Comparison of ENCODE assay signal across 30 cellular contexts in genomic region chr5:65441800-65442199, GRCh38.
"Had no signal": no experiment of that assay in that cellular context is flagged by ENCODE, and none has a peak within 500 bp of the region (broad histone marks: within the 10 kb centered on the region; RNA-seq: fewer than 3 reads in every experiment).

No MANE protein-coding gene starts in this region.

- H3K4me3 ChIP-seq: coronary artery, dorsolateral prefrontal cortex had no signal

- H3K4me1 Mint-ChIP-seq: activated B cell treated with CpG ODN at 0.5 μM for 24 hours; activated T-helper 17 cell treated with anti-CD3 and anti-CD28 coated beads, Interleukin-2, amount 50 U/mL, for 72 hours; central memory CD8-positive, alpha-beta T cell; endodermal cell had no signal

- H3K27ac Mint-ChIP-seq: activated B cell treated with CpG ODN at 0.5 μM for 24 hours; activated CD8-positive, alpha-beta T cell treated with anti-CD3 and anti-CD28 coated beads for 36 hours; activated naive CD8-positive, alpha-beta T cell; activated T-helper 17 cell treated with anti-CD3 and anti-CD28 coated beads, Interleukin-2, amount 50 U/mL, for 72 hours; dendritic cell treated with granulocyte-macrophage colony-stimulating factor and Interleukin-4, amounts not matched to agents 40 ng/mL and 50 ng/mL, for 4 days; endodermal cell; T-helper 17 cell; T-helper 2 cell treated with Interferon-gamma antibody and Interleukin-4, amounts not matched to agents 5 μg/mL and 100 μg/mL, for 36 hours had no signal

- H3K27me3 Mint-ChIP-seq: activated B cell treated with CpG ODN at 0.5 μM for 24 hours; activated CD8-positive, alpha-beta T cell treated with anti-CD3 and anti-CD28 coated beads for 36 hours; activated naive CD8-positive, alpha-beta T cell; activated T-helper 17 cell treated with anti-CD3 and anti-CD28 coated beads, Interleukin-2, amount 50 U/mL, for 72 hours; central memory CD8-positive, alpha-beta T cell; dendritic cell treated with granulocyte-macrophage colony-stimulating factor and Interleukin-4, amounts not matched to agents 40 ng/mL and 50 ng/mL, for 4 days; T-helper 17 cell had no signal

- H3K27ac ChIP-seq: brain microvascular endothelial cell, coronary artery, dorsolateral prefrontal cortex, WERI-Rb-1 had no signal

- DNase-seq: activated B cell treated with CpG ODN at 0.5 μM for 24 hours; activated CD4-positive, alpha-beta T cell treated with anti-CD3 and anti-CD28 coated beads for 48 hours; activated CD4-positive, alpha-beta T cell treated with anti-CD3 and anti-CD28 coated beads, Interleukin-2, amount 50 U/mL, for 1 hour; activated CD4-positive, alpha-beta T cell treated with anti-CD3 and anti-CD28 coated beads, Interleukin-2, amount 50 U/mL, for 48 hours; activated CD8-positive, alpha-beta memory T cell treated with anti-CD3 and anti-CD28 coated beads for 24 hours; activated CD8-positive, alpha-beta T cell treated with anti-CD3 and anti-CD28 coated beads for 36 hours; activated effector memory CD4-positive, alpha-beta T cell treated with Interleukin-2 at 50 U/mL for 16 hours; activated gamma-delta T cell treated with Interleukin-2 at 50 U/mL for 16 hours; activated naive CD4-positive, alpha-beta T cell treated with anti-CD3 and anti-CD28 coated beads, Interleukin-2, amount 50 U/mL, for 16 hours; activated naive CD4-positive, alpha-beta T cell treated with Interleukin-2 at 50 U/mL for 16 hours; activated T-cell treated with anti-CD3 and anti-CD28 coated beads, Interleukin-2, amount 50 U/mL, for 4 hours; amniotic stem cell; anterior cingulate cortex; brain microvascular endothelial cell; dorsolateral prefrontal cortex; effector memory CD4-positive, alpha-beta T cell; endodermal cell; foreskin fibroblast; T-helper 1 cell; T-helper 17 cell; T1000; WERI-Rb-1 had no signal

- ATAC-seq: activated CD4-positive, CD25-positive, alpha-beta regulatory T cell treated with anti-CD3 and anti-CD28 coated beads, Interleukin-2, amount 50 U/mL, for 24 hours; activated CD8-positive, alpha-beta T cell treated with anti-CD3 and anti-CD28 coated beads for 36 hours; activated T-cell treated with anti-CD3 and anti-CD28 coated beads, Interleukin-2, amount 50 U/mL, for 4 hours; activated T-helper 17 cell treated with anti-CD3 and anti-CD28 coated beads, Interleukin-2, amount 50 U/mL, for 72 hours; esophagus mucosa; T-helper 17 cell had no signal

- H3K4me3 Mint-ChIP-seq: activated B cell treated with CpG ODN at 0.5 μM for 24 hours; activated CD8-positive, alpha-beta T cell treated with anti-CD3 and anti-CD28 coated beads for 36 hours; activated naive CD8-positive, alpha-beta T cell; activated T-cell treated with anti-CD3 and anti-CD28 coated beads, Interleukin-2, amount 50 U/mL, for 4 hours; activated T-helper 17 cell treated with anti-CD3 and anti-CD28 coated beads, Interleukin-2, amount 50 U/mL, for 72 hours; central memory CD8-positive, alpha-beta T cell; dendritic cell treated with granulocyte-macrophage colony-stimulating factor and Interleukin-4, amounts not matched to agents 40 ng/mL and 50 ng/mL, for 4 days; endodermal cell; T-helper 17 cell; T-helper 2 cell treated with Interferon-gamma antibody and Interleukin-4, amounts not matched to agents 5 μg/mL and 100 μg/mL, for 36 hours had no signal

- H3K9me3 Mint-ChIP-seq: activated B cell treated with CpG ODN at 0.5 μM for 24 hours; activated CD8-positive, alpha-beta T cell treated with anti-CD3 and anti-CD28 coated beads for 36 hours; activated T-helper 17 cell treated with anti-CD3 and anti-CD28 coated beads, Interleukin-2, amount 50 U/mL, for 72 hours; central memory CD8-positive, alpha-beta T cell; T-helper 2 cell treated with Interferon-gamma antibody and Interleukin-4, amounts not matched to agents 5 μg/mL and 100 μg/mL, for 36 hours had no signal

- H3K27me3 ChIP-seq: brain microvascular endothelial cell, dorsolateral prefrontal cortex had no signal

- H3K36me3 ChIP-seq: WERI-Rb-1 had no signal
